1 cellular context compared by ENCODE assay signal in the genomic region with DNA sequence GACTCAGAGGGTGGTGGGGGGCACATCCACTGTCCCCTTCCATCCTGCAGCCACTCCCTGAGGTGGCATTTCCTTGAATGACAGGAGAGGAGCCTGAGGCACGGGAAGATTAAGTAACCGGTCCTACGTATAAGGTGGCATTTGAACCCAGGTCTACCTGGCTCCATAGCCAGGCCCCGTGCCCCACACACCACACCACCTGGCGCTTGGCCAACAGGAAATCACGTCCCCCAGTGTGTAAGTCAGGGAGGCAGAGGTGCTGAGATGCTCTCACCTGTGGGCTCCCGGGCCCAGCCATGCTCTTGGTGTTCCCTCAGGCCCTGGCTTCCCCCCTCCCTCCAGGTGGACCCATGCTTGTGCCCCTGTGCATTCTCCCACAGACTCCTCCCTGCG.
TF ChIP-seq lines count a peak whose summit lies in the region.

No MANE protein-coding gene starts in this region.

TF ChIP-seq in K562, 482 proteins besides CTCF, POLR2A, EP300 and RAD21:
- TF ChIP-seq, protein P1, sequence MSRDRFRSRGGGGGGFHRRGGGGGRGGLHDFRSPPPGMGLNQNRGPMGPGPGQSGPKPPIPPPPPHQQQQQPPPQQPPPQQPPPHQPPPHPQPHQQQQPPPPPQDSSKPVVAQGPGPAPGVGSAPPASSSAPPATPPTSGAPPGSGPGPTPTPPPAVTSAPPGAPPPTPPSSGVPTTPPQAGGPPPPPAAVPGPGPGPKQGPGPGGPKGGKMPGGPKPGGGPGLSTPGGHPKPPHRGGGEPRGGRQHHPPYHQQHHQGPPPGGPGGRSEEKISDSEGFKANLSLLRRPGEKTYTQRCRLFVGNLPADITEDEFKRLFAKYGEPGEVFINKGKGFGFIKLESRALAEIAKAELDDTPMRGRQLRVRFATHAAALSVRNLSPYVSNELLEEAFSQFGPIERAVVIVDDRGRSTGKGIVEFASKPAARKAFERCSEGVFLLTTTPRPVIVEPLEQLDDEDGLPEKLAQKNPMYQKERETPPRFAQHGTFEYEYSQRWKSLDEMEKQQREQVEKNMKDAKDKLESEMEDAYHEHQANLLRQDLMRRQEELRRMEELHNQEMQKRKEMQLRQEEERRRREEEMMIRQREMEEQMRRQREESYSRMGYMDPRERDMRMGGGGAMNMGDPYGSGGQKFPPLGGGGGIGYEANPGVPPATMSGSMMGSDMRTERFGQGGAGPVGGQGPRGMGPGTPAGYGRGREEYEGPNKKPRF (IDR thresholded peaks at IDR 0.05; ENCODE audit: low read depth, low read length), result no peak
- peak; percentile 82 for TF ChIP-seq NFIC (IDR thresholded peaks at IDR 0.05)
